Comparison of ENCODE assay signal across 8 cellular contexts in genomic region chr22:31585161-31585859, GRCh38.
DNase-seq lines count a peak whose midpoint lies in the region; ATAC-seq and TF ChIP-seq lines count a peak whose summit lies in the region.

No MANE protein-coding gene starts in this region.

- H3K4me2 ChIP-seq in hepatocyte (no peak overlapping the region), neural progenitor cell (no peak overlapping the region)

- H4K20me1 ChIP-seq in hepatocyte (ENCODE audit: insufficient read depth, poor library complexity, severe bottlenecking) (no peaks in the 10 kb centered on the region), neural progenitor cell (ENCODE audit: low read depth) (no peaks in the 10 kb centered on the region)

- no peak overlapping the region for H3K4me3 ChIP-seq in right atrium auricular region
- no peak overlapping the region for H3K4me3 ChIP-seq in hepatocyte
- no peak overlapping the region for H3K4me3 ChIP-seq in thoracic aorta
- H3K4me3 ChIP-seq in neural progenitor cell: no peak overlapping the region

- H3K79me2 ChIP-seq in hepatocyte: no peaks in the 10 kb centered on the region
- H3K79me2 ChIP-seq in neural progenitor cell (ENCODE audit: low read depth): no peaks in the 10 kb centered on the region

- peak overlapping the region; percentile 48 for H3K27ac Mint-ChIP-seq in activated CD8-positive, alpha-beta T cell treated with anti-CD3 and anti-CD28 coated beads, Interleukin-2, amount 10 ng/mL, durations not matched to agents 7 days and 5 days
- no peak overlapping the region for H3K27ac Mint-ChIP-seq in neural progenitor cell

- peak; percentile 69 for DNase-seq in right atrium auricular region (ENCODE audit: low spot score)
- no peak for DNase-seq in cardiac septum (ENCODE audit: low spot score)
- DNase-seq in activated CD8-positive, alpha-beta T cell treated with anti-CD3 and anti-CD28 coated beads, Interleukin-2, amount 10 ng/mL, durations not matched to agents 7 days and 5 days: no peak
- no peak for DNase-seq in hepatocyte (ENCODE audit: low spot score)
- no peak for DNase-seq in thoracic aorta (ENCODE audit: low spot score)
- DNase-seq in neural progenitor cell (ENCODE audit: low spot score): no peak
- no peak for DNase-seq in GM10248 (ENCODE audit: extremely low spot score)

- POLR2A ChIA-PET in activated CD8-positive, alpha-beta T cell treated with anti-CD3 and anti-CD28 coated beads, Interleukin-2, amount 10 ng/mL, durations not matched to agents 7 days and 5 days (lab: Charles Lee): no interaction called here
- POLR2A ChIA-PET in GM10248 (lab: Yijun Ruan, JAX): no interaction called here

- no peak for ATAC-seq in activated CD8-positive, alpha-beta T cell treated with anti-CD3 and anti-CD28 coated beads, Interleukin-2, amount 10 ng/mL, durations not matched to agents 7 days and 5 days
- ATAC-seq in thoracic aorta (ENCODE audit: insufficient number of reproducible peaks, low FRiP score, low read depth): no peak
- no peak for ATAC-seq in HG03280 (IDR thresholded peaks at IDR 0.05; ENCODE audit: unreplicated experiment)

- no peaks in the 10 kb centered on the region for H3K27me3 ChIP-seq in right atrium auricular region
- H3K27me3 ChIP-seq in hepatocyte: no peaks in the 10 kb centered on the region
- H3K27me3 ChIP-seq in thoracic aorta (replicated peaks; ENCODE audit: insufficient read depth): no peaks in the 10 kb centered on the region
- no peaks in the 10 kb centered on the region for H3K27me3 ChIP-seq in neural progenitor cell

- CTCF ChIA-PET in activated CD8-positive, alpha-beta T cell treated with anti-CD3 and anti-CD28 coated beads, Interleukin-2, amount 10 ng/mL, durations not matched to agents 7 days and 5 days (lab: Charles Lee): interaction anchor here (1.6 to 1.9 kb wide), 2 partner anchors 14 to 29 kb away, joined by 4 to 5 read pairs; no protein-coding TSS in a partner anchor
- CTCF ChIA-PET in GM10248 (lab: Yijun Ruan, JAX): interaction anchor here (0.7 to 1.4 kb wide), 5 partner anchors 11 to 46 kb away, joined by 3 to 4 read pairs (median 3); no protein-coding TSS in a partner anchor

- peaks cover 58% of the 10 kb centered on the region for H3K36me3 Mint-ChIP-seq in activated CD8-positive, alpha-beta T cell treated with anti-CD3 and anti-CD28 coated beads, Interleukin-2, amount 10 ng/mL, durations not matched to agents 7 days and 5 days (ENCODE audit: low read depth)
- peaks cover 33% of the 10 kb centered on the region for H3K36me3 Mint-ChIP-seq in neural progenitor cell

- H3K4me3 Mint-ChIP-seq in activated CD8-positive, alpha-beta T cell treated with anti-CD3 and anti-CD28 coated beads, Interleukin-2, amount 10 ng/mL, durations not matched to agents 7 days and 5 days: no peak overlapping the region
- H3K4me3 Mint-ChIP-seq in neural progenitor cell: no peak overlapping the region

- H3K9me3 Mint-ChIP-seq in activated CD8-positive, alpha-beta T cell treated with anti-CD3 and anti-CD28 coated beads, Interleukin-2, amount 10 ng/mL, durations not matched to agents 7 days and 5 days (ENCODE audit: insufficient read depth): no peaks in the 10 kb centered on the region
- H3K9me3 Mint-ChIP-seq in neural progenitor cell: no peaks in the 10 kb centered on the region

- H3K27ac ChIP-seq in right atrium auricular region: peak overlapping the region in 1 of 2 donors; percentile 16
- peak overlapping the region; percentile 84 for H3K27ac ChIP-seq in hepatocyte
- peak overlapping the region; percentile 2 to 15 for H3K27ac ChIP-seq in thoracic aorta
- no peak overlapping the region for H3K27ac ChIP-seq in neural progenitor cell

- H2AFZ ChIP-seq in hepatocyte (no peak overlapping the region), neural progenitor cell (replicated peaks) (no peak overlapping the region)

- H3K36me3 ChIP-seq in right atrium auricular region (peaks cover 17% of the 10 kb centered on the region), hepatocyte (replicated peaks; ENCODE audit: insufficient read depth, low read depth) (no peaks in the 10 kb centered on the region), thoracic aorta (peaks cover 10% of the 10 kb centered on the region), neural progenitor cell (no peaks in the 10 kb centered on the region)

- TF ChIP-seq CTCF in right atrium auricular region (IDR thresholded peaks at IDR 0.05) (no peak), hepatocyte (IDR thresholded peaks at IDR 0.05; ENCODE audit: poor library complexity) (no peak), thoracic aorta (IDR thresholded peaks at IDR 0.05) (no peak), neural progenitor cell (IDR thresholded peaks at IDR 0.05) (no peak), GM10248 (IDR thresholded peaks at IDR 0.05; ENCODE audit: control extremely low read depth, extremely low read depth, low read depth, missing control alignments) (no peak)

- H3K9me3 ChIP-seq in right atrium auricular region (no peaks in the 10 kb centered on the region), hepatocyte (ENCODE audit: low read depth) (no peaks in the 10 kb centered on the region), thoracic aorta (no peaks in the 10 kb centered on the region), neural progenitor cell (ENCODE audit: low read depth) (no peaks in the 10 kb centered on the region)

- intact Hi-C loops in cardiac septum (cut with DNase I): no loop called here

- H3K4me1 Mint-ChIP-seq in activated CD8-positive, alpha-beta T cell treated with anti-CD3 and anti-CD28 coated beads, Interleukin-2, amount 10 ng/mL, durations not matched to agents 7 days and 5 days (ENCODE audit: low read depth): peaks cover 35% of the 10 kb centered on the region
- H3K4me1 Mint-ChIP-seq in neural progenitor cell: no peaks in the 10 kb centered on the region

- H3F3A ChIP-seq in neural progenitor cell (ENCODE audit: low read depth): no peaks in the 10 kb centered on the region

- no peak overlapping the region for H3K9ac ChIP-seq in neural progenitor cell

- H3K9me2 ChIP-seq in hepatocyte (replicated peaks; ENCODE audit: insufficient read depth): no peaks in the 10 kb centered on the region

- WGBS in hepatocyte (ENCODE audit: low lambda C conversion rate, missing lambda C conversion rate): 69% methylated on average over 3 of the region's 3 CpGs

- no peaks in the 10 kb centered on the region for H3K27me3 Mint-ChIP-seq in activated CD8-positive, alpha-beta T cell treated with anti-CD3 and anti-CD28 coated beads, Interleukin-2, amount 10 ng/mL, durations not matched to agents 7 days and 5 days (ENCODE audit: low read depth)
- no peaks in the 10 kb centered on the region for H3K27me3 Mint-ChIP-seq in neural progenitor cell (ENCODE audit: insufficient read depth, low read depth)

- H3K4me1 ChIP-seq in right atrium auricular region (no peaks in the 10 kb centered on the region), hepatocyte (ENCODE audit: insufficient read depth) (peaks cover 24% of the 10 kb centered on the region), thoracic aorta (ENCODE audit: control insufficient read depth in 1 of 2, low read depth in 2 of 2) (peaks cover 9 to 27% of the 10 kb centered on the region in 2 donors), neural progenitor cell (no peaks in the 10 kb centered on the region)
